9 cellular contexts compared by ENCODE assay signal in genomic region chr4:152735302-152735917, GRCh38. TPM values are rescaled to one million over a fixed set of nuclear protein-coding genes. Genes with fewer than 3 reads are reported as not detected.
A peak's percentile ranks its signal among the peaks of the same experiment; 100 is the strongest.
DNase-seq lines count a peak whose midpoint lies in the region; ATAC-seq and TF ChIP-seq lines count a peak whose summit lies in the region.
"Had no signal": no experiment of that assay in that cellular context is flagged by ENCODE, and none has a peak within 500 bp of the region (broad histone marks: within the 10 kb centered on the region; RNA-seq: fewer than 3 reads in every experiment).

No MANE protein-coding gene starts in this region.

- TF ChIP-seq CTCF in AG04449 (IDR thresholded peaks at IDR 0.05; ENCODE audit: insufficient read depth, low read length, missing control alignments) (peak; percentile 38), GM12873 (IDR thresholded peaks at IDR 0.05; ENCODE audit: insufficient read depth, low read depth, low read length, missing control alignments) (peak; percentile 55), mucosa of descending colon (IDR thresholded peaks at IDR 0.05) (no peak)

- POLR2A ChIA-PET in AG04449 (lab: Yijun Ruan, JAX) = no interaction called here

- ATAC-seq in mucosa of descending colon (peak; percentile 62), GM18861 (IDR thresholded peaks at IDR 0.05; ENCODE audit: unreplicated experiment) (no peak)

- no peaks in the 10 kb centered on the region for H3K4me1 ChIP-seq in mucosa of descending colon (ENCODE audit: low read depth)

- H3K4me3 ChIP-seq in AG04449 (ENCODE audit: low read depth, low read length) (no peak overlapping the region), mucosa of descending colon (no peak overlapping the region)
- H3K4me3 ChIP-seq: HAP-1 had no signal

- no peaks in the 10 kb centered on the region for H3K9me3 ChIP-seq in mucosa of descending colon
- H3K9me3 ChIP-seq: HAP-1 had no signal

- DNase-seq in AG04449 (ENCODE audit: low read depth, low spot score) (no peak), NCI-H2227 (lab: John Stamatoyannopoulos, UW; ENCODE audit: unreplicated experiment) (peak; percentile 9), cerebellum (ENCODE audit: low spot score) (peak; percentile 27), mucosa of descending colon (no peak), GDM1 (lab: John Stamatoyannopoulos, UW) (no peak), cortex of kidney (lab: John Stamatoyannopoulos, UW) (no peak)

- no peaks in the 10 kb centered on the region for H3K36me3 ChIP-seq in mucosa of descending colon (ENCODE audit: low read depth)
- H3K36me3 ChIP-seq: HAP-1 had no signal

- CTCF ChIA-PET in AG04449 (lab: Yijun Ruan, JAX) = interaction anchor here (0.6 to 5.6 kb wide), 29 partner anchors 8 to 392 kb away, joined by 3 to 48 read pairs (median 4); no protein-coding TSS in a partner anchor

- intact Hi-C loops in mucosa of descending colon (cut with DNase I, micrococcal nuclease) = loop anchor here in 1 of 2 donors (10.0 kb wide), 1 partner anchor 231 kb away; no protein-coding TSS in a partner anchor

RNA-seq across cellular contexts. Expression of gene TIGD4, which starts 44.1 kb away (rescaled TPM):
- total RNA-seq in cerebellum (3.7 TPM), mucosa of descending colon (under 1 TPM; 0.23 to 0.39 (median 0.38) TPM)

RNA-seq across cellular contexts. Expression of gene ARFIP1, which starts 44.3 kb away (rescaled TPM):
- total RNA-seq in cerebellum (32.2 TPM), mucosa of descending colon (10 to 100 TPM; 41.9 to 81.4 (median 50.1) TPM)

RNA-seq across cellular contexts. Expression of gene TMEM154, which starts 55.6 kb away (rescaled TPM):
- total RNA-seq in cerebellum (1.5 TPM), mucosa of descending colon (1 to 10 TPM; 1.5 to 6.5 (median 1.8) TPM)

Comparison
In these comparisons a context has a peak if more than half of its experiments do, and no peak if none do; other contexts are left out.
1. DNase-seq: peak in NCI-H2227 (single experiment) and cerebellum (single experiment); none in AG04449 (single experiment), mucosa of descending colon (0 of 3), GDM1 (single experiment) and cortex of kidney (single experiment).